Comparison of ENCODE assay signal across 21 cellular contexts in the genomic region with DNA sequence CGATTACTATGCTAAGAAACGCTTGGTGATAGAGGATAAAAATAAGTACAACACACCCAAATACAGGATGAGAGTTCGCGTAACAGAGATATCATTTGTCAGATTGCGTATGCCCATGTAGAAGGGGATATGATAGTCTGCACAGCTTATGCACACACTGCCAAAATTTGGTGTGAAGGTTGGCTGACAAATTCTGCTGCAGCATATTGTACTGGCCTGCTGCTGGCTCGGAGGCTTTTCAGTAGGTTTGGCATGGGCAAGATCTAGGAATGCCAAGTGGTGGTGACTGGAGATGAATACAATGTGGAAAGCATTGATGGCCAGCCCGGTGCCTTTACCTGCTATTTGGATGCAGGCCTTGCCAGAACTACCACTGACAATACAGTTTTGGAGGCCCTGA.
DNase-seq lines count a peak whose midpoint lies in the region; ATAC-seq and TF ChIP-seq lines count a peak whose summit lies in the region.
"Had no signal": no experiment of that assay in that cellular context is flagged by ENCODE, and none has a peak within 500 bp of the region (broad histone marks: within the 10 kb centered on the region; RNA-seq: fewer than 3 reads in every experiment).

No MANE protein-coding gene starts in this region.

- no peaks in the 10 kb centered on the region for H3K36me3 ChIP-seq in Loucy (ENCODE audit: insufficient read depth, low read length)
- H3K36me3 ChIP-seq: BLaER1, Peyer's patch, SJSA1 had no signal

- intact Hi-C loops in left ventricle myocardium superior (cut with micrococcal nuclease) = no loop called here

- peak overlapping the region; percentile 61 for H3K4me2 ChIP-seq in Loucy (ENCODE audit: low read depth, low read length, poor library complexity, severe bottlenecking)
- H3K4me2 ChIP-seq: BLaER1 had no signal

- peak; percentile 54 to 56 for DNase-seq in cerebellar nuclear complex (lab: John Stamatoyannopoulos, UW)
- DNase-seq in left ventricle myocardium superior = peak; percentile 58
- peak in 10 of 49 donors; percentile 4 to 48 (median 16) for DNase-seq in substantia nigra (lab: John Stamatoyannopoulos, UW)
- DNase-seq in NCI-H82 treated with DMSO at 0.1 percent for 48 hours (lab: John Stamatoyannopoulos, UW; ENCODE audit: unreplicated experiment) = no peak
- DNase-seq in epidermal melanocyte (ENCODE audit: insufficient read length, low spot score) = no peak
- DNase-seq in MV-4-11 (lab: John Stamatoyannopoulos, UW) = no peak
- DNase-seq: Caco-2; CD4-positive, alpha-beta memory T cell; DMS 273 treated with DMSO at 0.1 percent for 48 hours; DND-41; KG1; NCI-H1105; NCI-H146; NCI-H2029; NCI-H226; NCI-H524; NCI-H774; Peyer's patch had no signal

- no peaks in the 10 kb centered on the region for H4K20me1 ChIP-seq in Loucy (ENCODE audit: insufficient read depth, low read length, poor library complexity, severe bottlenecking)
- H4K20me1 ChIP-seq: BLaER1 had no signal

- H3K4me3 ChIP-seq in Loucy (ENCODE audit: low read length, poor library complexity, severe bottlenecking) = no peak overlapping the region
- H3K4me3 ChIP-seq: BLaER1, Peyer's patch, SJSA1 had no signal

- no peaks in the 10 kb centered on the region for H3K27me3 ChIP-seq in Loucy (ENCODE audit: insufficient read depth, low read length, poor library complexity, severe bottlenecking)
- H3K27me3 ChIP-seq: BLaER1, Peyer's patch, SJSA1 had no signal

- no peak overlapping the region for H3K9ac ChIP-seq in Loucy (ENCODE audit: low read depth, low read length, poor library complexity, severe bottlenecking)
- H3K9ac ChIP-seq: BLaER1 had no signal

- no peaks in the 10 kb centered on the region for H3K9me3 ChIP-seq in Loucy (ENCODE audit: insufficient read depth, low read depth, low read length)
- H3K9me3 ChIP-seq: BLaER1, Caco-2, Peyer's patch, SJSA1 had no signal

- H3K9me2 ChIP-seq in Loucy (replicated peaks; ENCODE audit: low read depth, low read length) = no peaks in the 10 kb centered on the region

- peak overlapping the region; percentile 5 for H3K27ac ChIP-seq in substantia nigra (ENCODE audit: low read depth, low read length, poor library complexity, severe bottlenecking)
- H3K27ac ChIP-seq: BLaER1, Peyer's patch, SJSA1 had no signal

- H3F3A ChIP-seq in Loucy (ENCODE audit: low read depth) = no peaks in the 10 kb centered on the region; the same call in 1 of the 2 replicates

- no peak overlapping the region for H2AFZ ChIP-seq in Loucy (ENCODE audit: low read length)

- ATAC-seq in left ventricle myocardium superior = peak; percentile 90

- TF ChIP-seq CTCF in Loucy (conservative IDR thresholded peaks at IDR 0.05; ENCODE audit: low read length) = no peak

- H3K4me1 ChIP-seq in Loucy (ENCODE audit: insufficient read depth, low read length, poor library complexity, severe bottlenecking) = peaks cover 60% of the 10 kb centered on the region
- H3K4me1 ChIP-seq: Caco-2, Peyer's patch, SJSA1 had no signal

- H3K79me2 ChIP-seq in Loucy (ENCODE audit: insufficient read depth, low read length) = no peaks in the 10 kb centered on the region

Comparison
In these comparisons a context has a peak if more than half of its experiments do, and no peak if none do; other contexts are left out.
1. DNase-seq: peak in cerebellar nuclear complex (2 of 2) and left ventricle myocardium superior (single experiment); none in NCI-H82 treated with DMSO at 0.1 percent for 48 hours (single experiment), epidermal melanocyte (single experiment) and MV-4-11 (single experiment).